Comparison of ENCODE assay signal across 21 cellular contexts in the genomic region with DNA sequence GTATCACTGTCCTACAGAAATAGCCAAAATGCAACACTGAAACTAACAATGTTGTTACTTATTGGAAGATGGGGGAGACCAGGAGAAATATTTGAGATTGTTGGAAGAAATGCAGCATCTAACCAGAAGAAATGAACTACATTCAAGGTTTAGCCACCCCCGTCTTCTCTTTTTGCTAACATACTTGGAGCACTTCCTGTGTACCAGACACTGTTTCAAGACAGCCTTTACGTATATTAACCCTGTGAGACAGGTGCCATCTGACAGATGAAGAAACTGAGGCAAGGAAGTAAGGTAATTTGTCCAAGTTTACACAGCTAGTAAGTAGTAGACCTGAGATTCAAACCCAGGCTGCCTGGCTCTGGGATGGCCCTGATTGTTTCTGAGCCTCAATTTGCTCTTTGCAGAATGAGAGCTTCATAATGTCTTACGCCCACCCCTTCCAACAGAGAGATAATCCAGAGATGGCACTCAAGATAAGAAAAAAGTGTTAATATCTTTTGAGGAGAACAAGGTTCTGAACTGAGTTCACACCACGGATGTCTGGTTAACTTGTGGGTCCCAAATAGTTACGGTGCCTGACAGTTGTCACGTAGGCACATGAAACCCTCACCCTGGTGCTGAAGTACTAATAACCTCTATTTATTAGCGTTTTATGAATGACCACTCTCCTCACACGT. TPM values are rescaled to one million over a fixed set of nuclear protein-coding genes. Genes with fewer than 3 reads are reported as not detected.
A peak's percentile ranks its signal among the peaks of the same experiment; 100 is the strongest.
DNase-seq lines count a peak whose midpoint lies in the region; ATAC-seq and FAIRE-seq lines count a peak whose summit lies in the region.
"Had no signal": no experiment of that assay in that cellular context is flagged by ENCODE, and none has a peak within 500 bp of the region (broad histone marks: within the 10 kb centered on the region; RNA-seq: fewer than 3 reads in every experiment).

No MANE protein-coding gene starts in this region.

- intact Hi-C loops in activated CD4-positive, alpha-beta T cell treated with anti-CD3 and anti-CD28 coated beads, Interleukin-2, amount 10 ng/mL, durations not matched to agents 24 days and 14 days (cut with micrococcal nuclease) = loop anchor here (2.0 kb wide), 1 partner anchor 22 kb away; no protein-coding TSS in a partner anchor

- no peak for DNase-seq in activated CD4-positive, alpha-beta T cell treated with anti-CD3 and anti-CD28 coated beads, Interleukin-2, amount 10 ng/mL, durations not matched to agents 24 days and 14 days
- no peak for DNase-seq in activated CD4-positive, alpha-beta T cell treated with anti-CD3 and anti-CD28 coated beads for 4 hours
- no peak for DNase-seq in GM18507 (ENCODE audit: extremely low spot score, insufficient read length, low read depth)
- no peak for DNase-seq in natural killer cell treated with Interleukin-12 subunit alpha and Interleukin-12 subunit beta and Interleukin-15 and Interleukin-18, amount 100 ng/mL, for 72 hours (ENCODE audit: low spot score)
- no peak for DNase-seq in NCI-H1048 (lab: John Stamatoyannopoulos, UW)
- no peak for DNase-seq in DMS 273 (lab: John Stamatoyannopoulos, UW; ENCODE audit: unreplicated experiment)
- DNase-seq in SW 1271 (lab: John Stamatoyannopoulos, UW) = no peak
- DNase-seq: activated B cell treated with CpG ODN at 0.5 μM for 24 hours; adrenal gland; brain microvascular endothelial cell; kidney; lower lobe of right lung; NCI-H524 treated with DMSO at 0.1 percent for 48 hours; stimulated activated CD4-positive, alpha-beta T cell treated with anti-CD3 and anti-CD28 coated beads, Interleukin-2, amount 100 ng/mL, for 24 hours; T1000 had no signal

- peak; percentile 60 to 63 for ATAC-seq in natural killer cell treated with Interleukin-12 subunit alpha and Interleukin-12 subunit beta and Interleukin-15 and Interleukin-18, amount 100 ng/mL, for 72 hours
- ATAC-seq: GM23338; stimulated activated memory B cell treated with anti-CD40 and anti-IgM and Interleukin-4, amounts not matched to agents 10 μg/mL and 1 μg/mL and 100 μg/mL, for 72 hours had no signal

- H3K36me3 Mint-ChIP-seq in activated CD4-positive, alpha-beta T cell treated with anti-CD3 and anti-CD28 coated beads, Interleukin-2, amount 10 ng/mL, durations not matched to agents 24 days and 14 days (ENCODE audit: low read depth) = peaks cover 73% of the 10 kb centered on the region
- peaks cover 12% of the 10 kb centered on the region for H3K36me3 Mint-ChIP-seq in activated naive CD8-positive, alpha-beta T cell
- H3K36me3 Mint-ChIP-seq in natural killer cell treated with Interleukin-12 subunit alpha and Interleukin-12 subunit beta and Interleukin-15 and Interleukin-18, amount 100 ng/mL, for 72 hours = peaks cover 30% of the 10 kb centered on the region

- H3K4me1 Mint-ChIP-seq in activated CD4-positive, alpha-beta T cell treated with anti-CD3 and anti-CD28 coated beads, Interleukin-2, amount 10 ng/mL, durations not matched to agents 24 days and 14 days = peaks cover 83% of the 10 kb centered on the region
- peaks cover 97% of the 10 kb centered on the region for H3K4me1 Mint-ChIP-seq in activated naive CD8-positive, alpha-beta T cell (ENCODE audit: low read depth)
- peaks cover 84 to 86% of the 10 kb centered on the region in 2 donors for H3K4me1 Mint-ChIP-seq in natural killer cell treated with Interleukin-12 subunit alpha and Interleukin-12 subunit beta and Interleukin-15 and Interleukin-18, amount 100 ng/mL, for 72 hours (ENCODE audit: low read depth in 2 of 2)

- H3K9me3 Mint-ChIP-seq in activated CD4-positive, alpha-beta T cell treated with anti-CD3 and anti-CD28 coated beads, Interleukin-2, amount 10 ng/mL, durations not matched to agents 24 days and 14 days = no peaks in the 10 kb centered on the region
- H3K9me3 Mint-ChIP-seq in activated naive CD8-positive, alpha-beta T cell (ENCODE audit: low read depth) = no peaks in the 10 kb centered on the region
- H3K9me3 Mint-ChIP-seq in natural killer cell treated with Interleukin-12 subunit alpha and Interleukin-12 subunit beta and Interleukin-15 and Interleukin-18, amount 100 ng/mL, for 72 hours = no peaks in the 10 kb centered on the region
- H3K9me3 Mint-ChIP-seq: activated B cell treated with CpG ODN at 0.5 μM for 24 hours; GM23338; stimulated activated memory B cell treated with anti-CD40 and anti-IgM and Interleukin-4, amounts not matched to agents 10 μg/mL and 1 μg/mL and 100 μg/mL, for 72 hours had no signal

- no peaks in the 10 kb centered on the region for H3K27me3 Mint-ChIP-seq in activated CD4-positive, alpha-beta T cell treated with anti-CD3 and anti-CD28 coated beads, Interleukin-2, amount 10 ng/mL, durations not matched to agents 24 days and 14 days
- no peaks in the 10 kb centered on the region for H3K27me3 Mint-ChIP-seq in activated naive CD8-positive, alpha-beta T cell
- no peaks in the 10 kb centered on the region for H3K27me3 Mint-ChIP-seq in natural killer cell treated with Interleukin-12 subunit alpha and Interleukin-12 subunit beta and Interleukin-15 and Interleukin-18, amount 100 ng/mL, for 72 hours
- H3K27me3 Mint-ChIP-seq: activated B cell treated with CpG ODN at 0.5 μM for 24 hours; stimulated activated memory B cell treated with anti-CD40 and anti-IgM and Interleukin-4, amounts not matched to agents 10 μg/mL and 1 μg/mL and 100 μg/mL, for 72 hours had no signal

- peak overlapping the region; percentile 88 for H3K27ac Mint-ChIP-seq in activated CD4-positive, alpha-beta T cell treated with anti-CD3 and anti-CD28 coated beads, Interleukin-2, amount 10 ng/mL, durations not matched to agents 24 days and 14 days
- H3K27ac Mint-ChIP-seq in activated naive CD8-positive, alpha-beta T cell = peak overlapping the region; percentile 79
- H3K27ac Mint-ChIP-seq in natural killer cell treated with Interleukin-12 subunit alpha and Interleukin-12 subunit beta and Interleukin-15 and Interleukin-18, amount 100 ng/mL, for 72 hours = peak overlapping the region; percentile 62 to 90
- H3K27ac Mint-ChIP-seq: activated B cell treated with CpG ODN at 0.5 μM for 24 hours; GM23338; stimulated activated memory B cell treated with anti-CD40 and anti-IgM and Interleukin-4, amounts not matched to agents 10 μg/mL and 1 μg/mL and 100 μg/mL, for 72 hours had no signal

- FAIRE-seq in GM18507 (lab: Jason Lieb, UNC) = peak; percentile 33
- FAIRE-seq: A204.1, colon, HTR-8/SVneo, kidney had no signal

- H3K4me3 Mint-ChIP-seq in activated CD4-positive, alpha-beta T cell treated with anti-CD3 and anti-CD28 coated beads, Interleukin-2, amount 10 ng/mL, durations not matched to agents 24 days and 14 days = peak overlapping the region; percentile 62
- peak overlapping the region; percentile 54 for H3K4me3 Mint-ChIP-seq in activated naive CD8-positive, alpha-beta T cell
- peak overlapping the region; percentile 83 for H3K4me3 Mint-ChIP-seq in natural killer cell treated with Interleukin-12 subunit alpha and Interleukin-12 subunit beta and Interleukin-15 and Interleukin-18, amount 100 ng/mL, for 72 hours
- H3K4me3 Mint-ChIP-seq: activated B cell treated with CpG ODN at 0.5 μM for 24 hours; GM23338; stimulated activated memory B cell treated with anti-CD40 and anti-IgM and Interleukin-4, amounts not matched to agents 10 μg/mL and 1 μg/mL and 100 μg/mL, for 72 hours had no signal

RNA-seq across cellular contexts. Expression of gene RASGRP1, which starts 26.1 kb away (rescaled TPM):
- 94.4 and 94.7 TPM in 2 replicates for total RNA-seq in activated CD4-positive, alpha-beta T cell treated with anti-CD3 and anti-CD28 coated beads, Interleukin-2, amount 10 ng/mL, durations not matched to agents 24 days and 14 days
- total RNA-seq in natural killer cell treated with Interleukin-12 subunit alpha and Interleukin-12 subunit beta and Interleukin-15 and Interleukin-18, amount 100 ng/mL, for 72 hours = 100 to 1,000 TPM; 154 to 241 TPM
